In the genomic region with DNA sequence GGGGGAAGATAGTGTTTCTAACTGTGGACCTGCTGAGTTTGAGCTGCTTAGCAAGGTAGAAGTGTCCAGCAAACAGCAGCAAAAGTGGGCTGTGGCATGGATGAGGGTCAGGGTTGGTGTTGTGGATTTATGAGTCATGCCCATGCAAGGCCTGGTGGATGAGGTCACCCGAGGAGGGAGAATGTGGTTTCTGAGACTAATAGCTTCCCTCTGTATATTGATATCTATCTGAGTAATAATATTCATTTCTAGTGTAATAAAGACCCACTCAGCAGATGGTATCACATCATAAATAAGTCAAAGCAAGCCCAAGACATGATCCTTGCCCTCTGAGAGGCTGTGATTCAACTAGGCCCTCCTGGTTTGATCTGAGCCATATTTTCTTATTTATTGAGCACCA, we compare ENCODE assay signal across 8 cellular contexts.
DNase-seq lines count a peak whose midpoint lies in the region; ATAC-seq lines count a peak whose summit lies in the region.

No MANE protein-coding gene starts in this region.

- intact Hi-C loops in posterior cingulate gyrus (cut with DNase I) = no loop called here

- H3K36me3 Mint-ChIP-seq in activated T-helper 17 cell treated with anti-CD3 and anti-CD28 coated beads, Interleukin-2, amount 50 U/mL, for 72 hours (ENCODE audit: low read depth) = no peaks in the 10 kb centered on the region

- H3K27me3 Mint-ChIP-seq in activated T-helper 17 cell treated with anti-CD3 and anti-CD28 coated beads, Interleukin-2, amount 50 U/mL, for 72 hours = peaks cover 4% of the 10 kb centered on the region

- H3K9me3 Mint-ChIP-seq in activated T-helper 17 cell treated with anti-CD3 and anti-CD28 coated beads, Interleukin-2, amount 50 U/mL, for 72 hours = no peaks in the 10 kb centered on the region

- ATAC-seq in activated T-helper 17 cell treated with anti-CD3 and anti-CD28 coated beads, Interleukin-2, amount 50 U/mL, for 72 hours (replicated peaks) = peak; percentile 49
- ATAC-seq in GM18873 (IDR thresholded peaks at IDR 0.05; ENCODE audit: low FRiP score, unreplicated experiment) = no peak

- DNase-seq in CD1c-positive myeloid dendritic cell (ENCODE audit: extremely low spot score) (peak; percentile 49), H4 (ENCODE audit: low spot score) (peak; percentile 14), kidney glomerular epithelial cell (lab: John Stamatoyannopoulos, UW) (peak; percentile 89), posterior cingulate gyrus (no peak), DMS153 treated with DMSO at 0.1 percent for 48 hours (lab: John Stamatoyannopoulos, UW; ENCODE audit: unreplicated experiment) (no peak), NCI-H345 treated with DMSO at 0.1 percent for 48 hours (lab: John Stamatoyannopoulos, UW; ENCODE audit: unreplicated experiment) (no peak)

- no peak overlapping the region for H3K27ac Mint-ChIP-seq in activated T-helper 17 cell treated with anti-CD3 and anti-CD28 coated beads, Interleukin-2, amount 50 U/mL, for 72 hours

- no peak overlapping the region for H3K4me3 Mint-ChIP-seq in activated T-helper 17 cell treated with anti-CD3 and anti-CD28 coated beads, Interleukin-2, amount 50 U/mL, for 72 hours

- no peaks in the 10 kb centered on the region for H3K4me1 Mint-ChIP-seq in activated T-helper 17 cell treated with anti-CD3 and anti-CD28 coated beads, Interleukin-2, amount 50 U/mL, for 72 hours

Comparison
In these comparisons a context has a peak if more than half of its experiments do, and no peak if none do; other contexts are left out.
1. DNase-seq: peak in CD1c-positive myeloid dendritic cell (single experiment), H4 (single experiment) and kidney glomerular epithelial cell (single experiment); none in posterior cingulate gyrus (0 of 10), DMS153 treated with DMSO at 0.1 percent for 48 hours (single experiment) and NCI-H345 treated with DMSO at 0.1 percent for 48 hours (single experiment).